Comparison of ENCODE assay signal across 1 cellular context in the genomic region with DNA sequence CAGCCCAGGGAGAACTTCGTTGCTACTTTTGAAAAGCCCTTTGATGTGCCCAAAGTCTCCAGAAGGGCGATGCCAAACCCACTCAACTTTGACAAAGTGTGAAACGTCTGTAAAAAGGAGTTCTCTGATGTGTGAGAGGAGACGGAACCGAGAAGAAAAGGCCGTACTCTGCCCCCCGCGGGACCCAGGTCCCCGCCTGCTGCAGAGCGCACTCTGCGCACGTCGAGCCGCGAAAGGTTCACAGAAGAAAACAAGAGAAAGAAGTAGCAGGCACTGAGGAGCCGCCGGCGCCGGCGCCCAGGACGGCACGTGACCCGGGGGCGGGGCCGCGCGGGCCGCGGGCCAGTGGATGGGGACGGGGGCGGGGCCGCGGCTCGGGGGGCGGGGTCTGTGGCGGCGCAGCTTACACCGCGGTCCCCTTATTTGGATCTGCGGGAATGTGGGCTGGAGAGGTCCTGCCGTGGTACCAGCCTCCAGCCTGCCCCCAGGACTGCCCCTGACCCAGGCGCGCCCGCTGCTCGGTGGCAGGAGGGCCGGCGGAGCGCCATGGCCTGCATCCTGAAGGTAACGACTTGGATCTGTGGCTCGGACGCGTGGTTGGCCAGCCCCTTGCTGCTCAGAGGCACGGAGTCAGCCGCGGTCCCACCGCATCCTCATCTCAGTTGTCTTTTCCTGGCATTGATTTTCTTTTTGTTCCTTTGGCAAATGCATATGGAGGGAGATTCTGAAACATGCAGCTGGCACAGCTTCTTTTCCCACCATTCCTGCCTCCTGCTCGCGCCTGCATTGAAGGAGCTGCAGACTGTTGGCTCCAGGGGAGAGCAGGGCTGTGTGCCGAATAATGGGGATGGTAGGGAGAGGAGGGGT.
TF ChIP-seq lines count a peak whose summit lies in the region.

A gene (plus strand): TSS at position 426 of the 867 bp plus-strand sequence.

TF ChIP-seq in WTC11, 78 proteins besides CTCF, POLR2A, EP300 and RAD21 (continued from another document):
- TF ChIP-seq, protein P1, sequence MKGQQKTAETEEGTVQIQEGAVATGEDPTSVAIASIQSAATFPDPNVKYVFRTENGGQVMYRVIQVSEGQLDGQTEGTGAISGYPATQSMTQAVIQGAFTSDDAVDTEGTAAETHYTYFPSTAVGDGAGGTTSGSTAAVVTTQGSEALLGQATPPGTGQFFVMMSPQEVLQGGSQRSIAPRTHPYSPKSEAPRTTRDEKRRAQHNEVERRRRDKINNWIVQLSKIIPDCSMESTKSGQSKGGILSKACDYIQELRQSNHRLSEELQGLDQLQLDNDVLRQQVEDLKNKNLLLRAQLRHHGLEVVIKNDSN (CRISPR knock-in tag; IDR thresholded peaks at IDR 0.05) = peak; percentile 82
- TF ChIP-seq FOXP1 (CRISPR knock-in tag; IDR thresholded peaks at IDR 0.05; ENCODE audit: borderline replicate concordance) (0 out of 2 replicates have a peak, but pooled peaks have one; percentile 47), ZNF416 (CRISPR knock-in tag; IDR thresholded peaks at IDR 0.05) (no peak), SP1 (CRISPR knock-in tag; conservative IDR thresholded peaks at IDR 0.05) (peak; percentile 56)
- TF ChIP-seq, protein P2, sequence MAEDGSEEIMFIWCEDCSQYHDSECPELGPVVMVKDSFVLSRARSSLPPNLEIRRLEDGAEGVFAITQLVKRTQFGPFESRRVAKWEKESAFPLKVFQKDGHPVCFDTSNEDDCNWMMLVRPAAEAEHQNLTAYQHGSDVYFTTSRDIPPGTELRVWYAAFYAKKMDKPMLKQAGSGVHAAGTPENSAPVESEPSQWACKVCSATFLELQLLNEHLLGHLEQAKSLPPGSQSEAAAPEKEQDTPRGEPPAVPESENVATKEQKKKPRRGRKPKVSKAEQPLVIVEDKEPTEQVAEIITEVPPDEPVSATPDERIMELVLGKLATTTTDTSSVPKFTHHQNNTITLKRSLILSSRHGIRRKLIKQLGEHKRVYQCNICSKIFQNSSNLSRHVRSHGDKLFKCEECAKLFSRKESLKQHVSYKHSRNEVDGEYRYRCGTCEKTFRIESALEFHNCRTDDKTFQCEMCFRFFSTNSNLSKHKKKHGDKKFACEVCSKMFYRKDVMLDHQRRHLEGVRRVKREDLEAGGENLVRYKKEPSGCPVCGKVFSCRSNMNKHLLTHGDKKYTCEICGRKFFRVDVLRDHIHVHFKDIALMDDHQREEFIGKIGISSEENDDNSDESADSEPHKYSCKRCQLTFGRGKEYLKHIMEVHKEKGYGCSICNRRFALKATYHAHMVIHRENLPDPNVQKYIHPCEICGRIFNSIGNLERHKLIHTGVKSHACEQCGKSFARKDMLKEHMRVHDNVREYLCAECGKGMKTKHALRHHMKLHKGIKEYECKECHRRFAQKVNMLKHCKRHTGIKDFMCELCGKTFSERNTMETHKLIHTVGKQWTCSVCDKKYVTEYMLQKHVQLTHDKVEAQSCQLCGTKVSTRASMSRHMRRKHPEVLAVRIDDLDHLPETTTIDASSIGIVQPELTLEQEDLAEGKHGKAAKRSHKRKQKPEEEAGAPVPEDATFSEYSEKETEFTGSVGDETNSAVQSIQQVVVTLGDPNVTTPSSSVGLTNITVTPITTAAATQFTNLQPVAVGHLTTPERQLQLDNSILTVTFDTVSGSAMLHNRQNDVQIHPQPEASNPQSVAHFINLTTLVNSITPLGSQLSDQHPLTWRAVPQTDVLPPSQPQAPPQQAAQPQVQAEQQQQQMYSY (CRISPR knock-in tag; IDR thresholded peaks at IDR 0.05) = no peak
